ENCODE assay signal across 8 cellular contexts in genomic region chr5:180352116-180352975, GRCh38. TPM values are rescaled to one million over a fixed set of nuclear protein-coding genes. Genes with fewer than 3 reads are reported as not detected.
DNase-seq lines count a peak whose midpoint lies in the region; ATAC-seq and TF ChIP-seq lines count a peak whose summit lies in the region.

No MANE protein-coding gene starts in this region.

- TF ChIP-seq CTCF in GM20000 (IDR thresholded peaks at IDR 0.05; ENCODE audit: extremely low read depth, missing control alignments) (no peak), fibroblast of the aortic adventitia (IDR thresholded peaks at IDR 0.05; ENCODE audit: insufficient read depth, low read length) (peak; percentile 36), osteocyte (IDR thresholded peaks at IDR 0.05) (peak; percentile 1)

- peaks cover 7% of the 10 kb centered on the region for H3K36me3 Mint-ChIP-seq in osteocyte (ENCODE audit: unreplicated experiment)

- peak overlapping the region; percentile 83 for H3K4me3 ChIP-seq in fibroblast of the aortic adventitia (ENCODE audit: low read depth, low read length)

- peaks cover 37% of the 10 kb centered on the region for H3K4me1 Mint-ChIP-seq in osteocyte (ENCODE audit: unreplicated experiment)

- DNase-seq in GM20000 (ENCODE audit: low spot score) (peak; percentile 51), SK-MEL-5 (ENCODE audit: low read depth, low spot score) (peak; percentile 22), fibroblast of the aortic adventitia (ENCODE audit: low read depth) (peak; percentile 44), osteocyte (ENCODE audit: extremely low spot score, unreplicated experiment) (no peak), kidney glomerular epithelial cell (lab: John Stamatoyannopoulos, UW) (no peak), NOMO-1 treated with DMSO at 0.1 percent for 48 hours (lab: John Stamatoyannopoulos, UW; ENCODE audit: unreplicated experiment) (no peak)

- in situ Hi-C loops in SK-MEL-5 (cut with HindIII; ENCODE audit: low pct_unique_long_range_greater_than_20kb, low sequenced_read_pairs): no loop called here

- H3K27ac Mint-ChIP-seq in osteocyte (ENCODE audit: unreplicated experiment): peak overlapping the region; percentile 68

- ATAC-seq in GM19351 (IDR thresholded peaks at IDR 0.05; ENCODE audit: unreplicated experiment) (no peak), HG03469 (IDR thresholded peaks at IDR 0.05; ENCODE audit: unreplicated experiment) (no peak)

- peak overlapping the region; percentile 86 for H3K4me3 Mint-ChIP-seq in osteocyte (ENCODE audit: unreplicated experiment)

- no peaks in the 10 kb centered on the region for H3K27me3 Mint-ChIP-seq in osteocyte (ENCODE audit: unreplicated experiment)

- H3K9me3 Mint-ChIP-seq in osteocyte (ENCODE audit: unreplicated experiment): no peaks in the 10 kb centered on the region

RNA-seq across cellular contexts. Expression of gene GFPT2, which starts 0.8 kb away (rescaled TPM):
- total RNA-seq in SK-MEL-5 (2014; rRNA removed; shearing (Covaris generic)): 1.7 and 2.3 TPM in 2 replicates
- 2.1 and 2.7 TPM in 2 replicates for polyA plus RNA-seq in SK-MEL-5 (2015; cell fraction: cytosol; rRNA removed)
- 2.9 and 3.0 TPM in 2 replicates for polyA plus RNA-seq in SK-MEL-5 (2015; cell fraction: nucleus; rRNA removed)
- 54.4 and 69.8 TPM in 2 replicates for total RNA-seq in fibroblast of the aortic adventitia (ENCODE audit: low replicate concordance)
- total RNA-seq in osteocyte: 70.7 and 80.0 TPM in 2 replicates

Comparison
In these comparisons a context has a peak if more than half of its experiments do, and no peak if none do; other contexts are left out.
1. DNase-seq: peak in GM20000 (single experiment), SK-MEL-5 (single experiment) and fibroblast of the aortic adventitia (single experiment); none in osteocyte (single experiment), kidney glomerular epithelial cell (single experiment) and NOMO-1 treated with DMSO at 0.1 percent for 48 hours (single experiment).
2. RNA of gene GFPT2, which starts 0.8 kb away (total RNA-seq): 70.7 to 80.0 TPM in osteocyte and 54.4 to 69.8 TPM in fibroblast of the aortic adventitia; 1.7 to 2.3 TPM in SK-MEL-5; every median in the first group is over 10 times any median in the second.